Comparison of ENCODE assay signal across 8 cellular contexts in genomic region chr12:71755146-71755892, GRCh38. TPM values are rescaled to one million over a fixed set of nuclear protein-coding genes. Genes with fewer than 3 reads are reported as not detected.
A peak's percentile ranks its signal among the peaks of the same experiment; 100 is the strongest.
DNase-seq lines count a peak whose midpoint lies in the region; TF ChIP-seq lines count a peak whose summit lies in the region.

No MANE protein-coding gene starts in this region.

- DNase-seq in D341Med (ENCODE audit: low spot score) (peak; percentile 58), GM20000 (ENCODE audit: low spot score) (peak; percentile 79), HL-60 (ENCODE audit: low read depth in 1 of 2, low spot score in 1 of 2) (peak in 1 of 2 experiments; percentile 46), cardiac fibroblast (ENCODE audit: low read depth in 2 of 2) (peak; percentile 65 to 79), SK-N-DZ (ENCODE audit: low spot score) (no peak)
- DNase-seq in stimulated activated CD4-positive, alpha-beta T cell treated with anti-CD3 and anti-CD28 coated beads, Interleukin-1b, Interleukin-23, amount 100 ng/mL, for 1 hour (ENCODE audit: low read depth in 2 of 2), result peak; percentile 22 to 35

- H3K4me3 ChIP-seq in HL-60 (replicated peaks; ENCODE audit: insufficient read depth, low read length) (peak overlapping the region; percentile 77), cardiac fibroblast (replicated peaks in 1 of 2; ENCODE audit: low read depth in 2 of 2, low read length in 2 of 2) (peak overlapping the region; percentile 92 to 98)

- no peak for TF ChIP-seq CTCF in GM20000 (IDR thresholded peaks at IDR 0.05; ENCODE audit: extremely low read depth, missing control alignments)
- no peak for TF ChIP-seq CTCF in HL-60 (IDR thresholded peaks at IDR 0.05; ENCODE audit: insufficient read depth, low read length)
- TF ChIP-seq CTCF in VCaP (conservative IDR thresholded peaks at IDR 0.05), result no peak; the same call in 1 of the 2 replicates
- TF ChIP-seq CTCF in cardiac fibroblast (IDR thresholded peaks at IDR 0.05; ENCODE audit: low read depth, low read length), result no peak

- H3K27ac ChIP-seq in HL-60 (replicated peaks), result peak overlapping the region; percentile 90
- peak overlapping the region; percentile 94 for H3K27ac ChIP-seq in VCaP
- peak overlapping the region; percentile 94 for H3K27ac ChIP-seq in layer of hippocampus (ENCODE audit: low read depth, low read length)

- H3K27me3 ChIP-seq in HL-60 (ENCODE audit: insufficient read depth, poor library complexity, severe bottlenecking) (no peaks in the 10 kb centered on the region), layer of hippocampus (ENCODE audit: control insufficient read depth, insufficient read depth, low read length) (no peaks in the 10 kb centered on the region)

RNA-seq across cellular contexts. Expression of gene RAB21, which starts 0.7 kb away (rescaled TPM):
- 16.8 and 23.1 TPM in 2 replicates for polyA plus RNA-seq in SK-N-DZ (2014; cell fraction: cytosol; rRNA removed)
- polyA plus RNA-seq in SK-N-DZ (2014; cell fraction: nucleus; rRNA removed), result 4.3 and 5.7 TPM in 2 replicates
